18 cellular contexts compared by ENCODE assay signal in genomic region chr5:145948921-145949320, GRCh38. TPM values are rescaled to one million over a fixed set of nuclear protein-coding genes. Genes with fewer than 3 reads are reported as not detected.
"Had no signal": no experiment of that assay in that cellular context is flagged by ENCODE, and none has a peak within 500 bp of the region (broad histone marks: within the 10 kb centered on the region; RNA-seq: fewer than 3 reads in every experiment).

No MANE protein-coding gene starts in this region.

- H3K27ac Mint-ChIP-seq: immature natural killer cell, natural killer cell had no signal

- H3K27me3 ChIP-seq: tibial nerve, vagina had no signal

- H3K27ac ChIP-seq: tibial nerve, vagina had no signal

- H3K4me1 Mint-ChIP-seq: immature natural killer cell, natural killer cell had no signal

- H3K4me3 ChIP-seq: tibial nerve, vagina had no signal

- DNase-seq: activated CD4-positive, alpha-beta T cell treated with anti-CD3 and anti-CD28 coated beads, Interleukin-2, amount 50 U/mL, for 1 hour; activated CD8-positive, alpha-beta memory T cell treated with anti-CD3 and anti-CD28 coated beads, Interleukin-2, amount 50 U/mL, for 4 hours; activated effector memory CD4-positive, alpha-beta T cell treated with Interleukin-2 at 50 U/mL for 16 hours; activated naive CD4-positive, alpha-beta T cell treated with anti-CD3 and anti-CD28 coated beads, Interleukin-2, amount 50 U/mL, for 16 hours; activated T-cell treated with anti-CD3 and anti-CD28 coated beads, Interleukin-2, amount 50 U/mL, for 48 hours; aorta; dermis blood vessel endothelial cell; effector memory CD4-positive, alpha-beta T cell; immature natural killer cell; mesendoderm; natural killer cell; retina; stimulated activated CD4-positive, alpha-beta T cell treated with anti-CD3 and anti-CD28 coated beads, Interleukin-2, amount 100 ng/mL, for 24 hours; stimulated activated naive CD4-positive, alpha-beta T cell treated with Interleukin-2 at 50 U/mL for 16 hours; substantia nigra had no signal

- H3K36me3 Mint-ChIP-seq: immature natural killer cell, natural killer cell had no signal

- H3K36me3 ChIP-seq: tibial nerve, vagina had no signal

- H3K9me3 Mint-ChIP-seq: immature natural killer cell, natural killer cell had no signal

- H3K4me1 ChIP-seq: tibial nerve had no signal

- H3K4me3 Mint-ChIP-seq: immature natural killer cell, natural killer cell had no signal

- H3K9me3 ChIP-seq: tibial nerve, vagina had no signal

- ATAC-seq: activated CD4-positive, CD25-positive, alpha-beta regulatory T cell treated with anti-CD3 and anti-CD28 coated beads, Interleukin-2, amount 50 U/mL, for 24 hours; natural killer cell had no signal

RNA-seq across cellular contexts. Expression of gene SH3RF2, which starts 12.5 kb away (rescaled TPM):
- polyA plus RNA-seq: immature natural killer cell had no signal
